In genomic region chr5:100841358-100842076, GRCh38 we compare ENCODE assay signal across 9 cellular contexts.
DNase-seq lines count a peak whose midpoint lies in the region; ATAC-seq, FAIRE-seq and TF ChIP-seq lines count a peak whose summit lies in the region.
"Had no signal": no experiment of that assay in that cellular context is flagged by ENCODE, and none has a peak within 500 bp of the region (broad histone marks: within the 10 kb centered on the region; RNA-seq: fewer than 3 reads in every experiment).

No MANE protein-coding gene starts in this region.

- TF ChIP-seq CTCF in natural killer cell (IDR thresholded peaks at IDR 0.05): no peak

- peak overlapping the region; percentile 82 for H3K27ac Mint-ChIP-seq in activated CD8-positive, alpha-beta T cell treated with anti-CD3 and anti-CD28 coated beads, Interleukin-2, amount 10 ng/mL, durations not matched to agents 7 days and 5 days
- peak overlapping the region; percentile 85 for H3K27ac Mint-ChIP-seq in natural killer cell

- no peaks in the 10 kb centered on the region for H3K27me3 Mint-ChIP-seq in activated CD8-positive, alpha-beta T cell treated with anti-CD3 and anti-CD28 coated beads, Interleukin-2, amount 10 ng/mL, durations not matched to agents 7 days and 5 days (ENCODE audit: low read depth)
- H3K27me3 Mint-ChIP-seq in natural killer cell (ENCODE audit: low read depth in 2 of 2): no peaks in the 10 kb centered on the region

- no peak for FAIRE-seq in RCC 7860 (lab: Jason Lieb, UNC)

- DNase-seq in activated CD8-positive, alpha-beta T cell treated with anti-CD3 and anti-CD28 coated beads, Interleukin-2, amount 10 ng/mL, durations not matched to agents 7 days and 5 days: no peak
- DNase-seq in natural killer cell: no peak
- no peak for DNase-seq in CD1c-positive myeloid dendritic cell (ENCODE audit: extremely low spot score)
- no peak for DNase-seq in NCI-H2196 (lab: John Stamatoyannopoulos, UW; ENCODE audit: unreplicated experiment)
- no peak for DNase-seq in RCC 7860 (ENCODE audit: low spot score)
- DNase-seq: NCI-H82 had no signal

- peaks cover 58% of the 10 kb centered on the region for H3K4me1 Mint-ChIP-seq in activated CD8-positive, alpha-beta T cell treated with anti-CD3 and anti-CD28 coated beads, Interleukin-2, amount 10 ng/mL, durations not matched to agents 7 days and 5 days (ENCODE audit: low read depth)
- peaks cover 63 to 73% of the 10 kb centered on the region in 2 donors for H3K4me1 Mint-ChIP-seq in natural killer cell

- intact Hi-C loops in natural killer cell (cut with micrococcal nuclease): loop anchor here (5.0 kb wide), 1 partner anchor 46 kb away; no protein-coding TSS in a partner anchor

- H3K36me3 Mint-ChIP-seq in activated CD8-positive, alpha-beta T cell treated with anti-CD3 and anti-CD28 coated beads, Interleukin-2, amount 10 ng/mL, durations not matched to agents 7 days and 5 days (ENCODE audit: low read depth): peaks cover 57% of the 10 kb centered on the region
- no peaks in the 10 kb centered on the region for H3K36me3 Mint-ChIP-seq in natural killer cell

- peak; percentile 37 for ATAC-seq in GM18868 (IDR thresholded peaks at IDR 0.05; ENCODE audit: unreplicated experiment)
- peak; percentile 34 for ATAC-seq in HG02852 (IDR thresholded peaks at IDR 0.05; ENCODE audit: unreplicated experiment)
- peak; percentile 67 for ATAC-seq in activated CD8-positive, alpha-beta T cell treated with anti-CD3 and anti-CD28 coated beads, Interleukin-2, amount 10 ng/mL, durations not matched to agents 7 days and 5 days
- ATAC-seq in natural killer cell: peak in 1 of 3 donors; percentile 37
- no peak for ATAC-seq in HG03439 (IDR thresholded peaks at IDR 0.05; ENCODE audit: unreplicated experiment)

- H3K9me3 Mint-ChIP-seq in activated CD8-positive, alpha-beta T cell treated with anti-CD3 and anti-CD28 coated beads, Interleukin-2, amount 10 ng/mL, durations not matched to agents 7 days and 5 days (ENCODE audit: insufficient read depth): no peaks in the 10 kb centered on the region
- H3K9me3 Mint-ChIP-seq in natural killer cell: no peaks in the 10 kb centered on the region

- POLR2A ChIA-PET in activated CD8-positive, alpha-beta T cell treated with anti-CD3 and anti-CD28 coated beads, Interleukin-2, amount 10 ng/mL, durations not matched to agents 7 days and 5 days (lab: Charles Lee): interaction anchor here (0.8 to 5.5 kb wide), 2 partner anchors 15 to 61 kb away, joined by 3 to 65 read pairs; partner anchors contain the start of gene ST8SIA4

- H3K4me3 Mint-ChIP-seq in activated CD8-positive, alpha-beta T cell treated with anti-CD3 and anti-CD28 coated beads, Interleukin-2, amount 10 ng/mL, durations not matched to agents 7 days and 5 days: peak overlapping the region; percentile 41
- peak overlapping the region; percentile 69 for H3K4me3 Mint-ChIP-seq in natural killer cell

- CTCF ChIA-PET in activated CD8-positive, alpha-beta T cell treated with anti-CD3 and anti-CD28 coated beads, Interleukin-2, amount 10 ng/mL, durations not matched to agents 7 days and 5 days (lab: Charles Lee): interaction anchor here (1.0 to 4.8 kb wide), 8 partner anchors 10 to 67 kb away, joined by 3 to 48 read pairs (median 4); partner anchors contain the start of gene ST8SIA4
